ENCODE assay signal across 24 cellular contexts in the genomic region with DNA sequence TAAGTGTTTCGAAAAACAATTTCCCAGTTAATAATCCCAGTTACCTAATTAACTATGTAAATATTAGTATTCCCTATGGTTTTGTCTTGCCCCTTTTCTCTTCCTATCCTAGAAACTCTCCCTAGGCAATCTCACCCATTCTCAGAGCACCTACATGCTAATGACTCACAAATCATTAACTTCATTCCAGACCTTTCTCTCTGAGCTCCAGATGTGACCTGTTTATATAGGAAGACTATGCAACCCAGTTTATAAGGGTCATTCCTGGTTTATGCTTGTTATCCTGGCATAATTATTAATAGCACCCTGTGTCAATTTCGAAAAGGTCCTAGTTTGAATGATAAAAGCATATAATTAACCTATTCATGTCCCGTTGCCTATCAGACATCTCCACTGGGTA.
"Had no signal": no experiment of that assay in that cellular context is flagged by ENCODE, and none has a peak within 500 bp of the region (broad histone marks: within the 10 kb centered on the region; RNA-seq: fewer than 3 reads in every experiment).

No MANE protein-coding gene starts in this region.

- H3K36me3 ChIP-seq: breast epithelium, MG63 had no signal

- H3K9me3 Mint-ChIP-seq: activated CD4-positive, alpha-beta memory T cell treated with anti-CD3 and anti-CD28 coated beads, Interleukin-2, amount 10 ng/mL, durations not matched to agents 7 days and 5 days had no signal

- H3K4me3 Mint-ChIP-seq: activated CD4-positive, alpha-beta memory T cell treated with anti-CD3 and anti-CD28 coated beads, Interleukin-2, amount 10 ng/mL, durations not matched to agents 7 days and 5 days had no signal

- H3K9ac ChIP-seq: KMS-11 had no signal

- H3K27ac Mint-ChIP-seq: activated CD4-positive, alpha-beta memory T cell treated with anti-CD3 and anti-CD28 coated beads, Interleukin-2, amount 10 ng/mL, durations not matched to agents 7 days and 5 days had no signal

- H3K27me3 ChIP-seq: breast epithelium, MG63 had no signal

- DNase-seq: activated CD4-positive, alpha-beta memory T cell treated with anti-CD3 and anti-CD28 coated beads, Interleukin-2, amount 10 ng/mL, durations not matched to agents 7 days and 5 days; activated CD4-positive, alpha-beta T cell treated with anti-CD3 and anti-CD28 coated beads, Interleukin-2, amount 50 U/mL, for 1 hour; activated CD4-positive, CD25-positive, alpha-beta regulatory T cell; activated naive CD4-positive, alpha-beta T cell treated with anti-CD3 and anti-CD28 coated beads, Interleukin-2, amount 50 U/mL, for 16 hours; activated T-cell treated with anti-CD3 and anti-CD28 coated beads for 4 hours; activated T-cell treated with anti-CD3 and anti-CD28 coated beads, Interleukin-2, amount 50 U/mL, for 48 hours; aorta; caudate nucleus; MG63; NCI-H1105; NCI-H1436; NCI-H1694 treated with DMSO at 0.1 percent for 48 hours; NCI-H2029 treated with DMSO at 0.1 percent for 48 hours; NCI-H345; NCI-H510A; NCI-H69; NK-92 treated with Interleukin-12 subunit alpha and Interleukin-12 subunit beta, amount 100 ng/mL, for 24 hours; PC-9; SHP77 treated with DMSO at 0.1 percent for 48 hours; T-helper 1 cell had no signal

- ATAC-seq: activated T-helper 17 cell treated with anti-CD3 and anti-CD28 coated beads, Interleukin-2, amount 50 U/mL, for 72 hours had no signal

- H3K27ac ChIP-seq: KMS-11, PC-9, VCaP had no signal

- H3K9me3 ChIP-seq: breast epithelium, MG63 had no signal

- H2AFZ ChIP-seq: PC-9 had no signal

- H3K4me3 ChIP-seq: breast epithelium, MG63, PC-9 had no signal

- H3K4me1 ChIP-seq: breast epithelium had no signal

- H3K27me3 Mint-ChIP-seq: activated T-helper 17 cell treated with anti-CD3 and anti-CD28 coated beads, Interleukin-2, amount 50 U/mL, for 72 hours had no signal

- H3K4me2 ChIP-seq: PC-9 had no signal
